Comparison of ENCODE assay signal across 8 cellular contexts in genomic region chr16:28879261-28879840, GRCh38. TPM values are rescaled to one million over a fixed set of nuclear protein-coding genes. Genes with fewer than 3 reads are reported as not detected.
DNase-seq lines count a peak whose midpoint lies in the region; ATAC-seq and TF ChIP-seq lines count a peak whose summit lies in the region.

No MANE protein-coding gene starts in this region.

- no peaks in the 10 kb centered on the region for H3K9me3 ChIP-seq in muscle layer of duodenum (ENCODE audit: control insufficient read depth in 1 of 2, low read length in 2 of 2)

- H3K27me3 ChIP-seq in BJ (ENCODE audit: control insufficient read depth, insufficient read depth, low read length): no peaks in the 10 kb centered on the region
- no peaks in the 10 kb centered on the region for H3K27me3 ChIP-seq in muscle layer of duodenum (ENCODE audit: low read depth, low read length)

- CTCF ChIA-PET in BJ (lab: Yijun Ruan, JAX): interaction anchor here (0.9 to 1.6 kb wide), 3 partner anchors 9 to 66 kb away, joined by 3 to 5 read pairs (median 5); no protein-coding TSS in a partner anchor

- no peaks in the 10 kb centered on the region for H3K36me3 ChIP-seq in BJ (ENCODE audit: control insufficient read depth, insufficient read depth, low read length)
- peaks cover 0 to 4% of the 10 kb centered on the region in 2 donors for H3K36me3 ChIP-seq in muscle layer of duodenum (ENCODE audit: control insufficient read depth in 1 of 2, insufficient read depth in 2 of 2, low read length in 2 of 2)

- peak overlapping the region; percentile 60 for H3K4me3 ChIP-seq in BJ (ENCODE audit: low read depth, low read length)
- H3K4me3 ChIP-seq in Jurkat, Clone E6-1 (ENCODE audit: low read length): peak overlapping the region; percentile 84
- peak overlapping the region; percentile 85 for H3K4me3 ChIP-seq in coronary artery
- H3K4me3 ChIP-seq in muscle layer of duodenum (ENCODE audit: low read depth in 1 of 2, low read length in 2 of 2): peak overlapping the region; percentile 74 to 86

- DNase-seq in BJ (ENCODE audit: low read depth) (no peak), coronary artery (ENCODE audit: low spot score) (no peak), NCI-H1930 (lab: John Stamatoyannopoulos, UW) (no peak), NCI-H1417 treated with DMSO at 0.1 percent for 48 hours (lab: John Stamatoyannopoulos, UW) (no peak)
- DNase-seq in Jurkat, Clone E6-1 (ENCODE audit: low read depth, low spot score): no peak
- no peak for DNase-seq in effector CD8-positive, alpha-beta T cell (lab: John Stamatoyannopoulos, UW)

- ATAC-seq in GM19438 (IDR thresholded peaks at IDR 0.05; ENCODE audit: low read depth, unreplicated experiment): peak; percentile 37

- H3K4me1 ChIP-seq in muscle layer of duodenum (ENCODE audit: control insufficient read depth in 1 of 2, insufficient read depth in 2 of 2, low read length in 2 of 2): peaks cover 0 to 12% of the 10 kb centered on the region in 2 donors

- POLR2A ChIA-PET in BJ (lab: Charles Lee): interaction anchor here (0.6 kb wide), 1 partner anchor 17 kb away, joined by 3 read pairs; no protein-coding TSS in a partner anchor

- H3K27ac ChIP-seq in coronary artery (peak overlapping the region in 1 of 2 donors; percentile 27), muscle layer of duodenum (ENCODE audit: low read length) (no peak overlapping the region)

- TF ChIP-seq CTCF in BJ (IDR thresholded peaks at IDR 0.05; ENCODE audit: insufficient read depth, low read depth, low read length) (no peak), coronary artery (IDR thresholded peaks at IDR 0.05) (no peak)

RNA-seq across cellular contexts. Expression of gene ATP2A1, which starts 1.1 kb away (rescaled TPM):
- polyA plus RNA-seq in BJ (2011; rRNA removed): 0.38 and 0.44 TPM in 2 replicates
- polyA minus RNA-seq in BJ (2011; rRNA and poly(A)+ RNA removed): 0.10 and 0.62 TPM in 2 replicates
- 5.8 TPM for polyA plus RNA-seq in Jurkat, Clone E6-1 (2012; ENCODE audit: insufficient read depth, insufficient read length)

RNA-seq across cellular contexts. Expression of gene SH2B1, which starts 15.7 kb away (rescaled TPM):
- 14.6 and 24.7 TPM in 2 replicates for polyA plus RNA-seq in BJ (2011; rRNA removed)
- polyA minus RNA-seq in BJ (2011; rRNA and poly(A)+ RNA removed): 21.4 and 21.8 TPM in 2 replicates
- 45.9 TPM for polyA plus RNA-seq in Jurkat, Clone E6-1 (2012; ENCODE audit: insufficient read depth, insufficient read length)

RNA-seq across cellular contexts. Expression of gene TUFM, which starts 33.2 kb away (rescaled TPM):
- 77.2 and 118 TPM in 2 replicates for polyA plus RNA-seq in BJ (2011; rRNA removed)
- polyA minus RNA-seq in BJ (2011; rRNA and poly(A)+ RNA removed): 34.4 and 40.9 TPM in 2 replicates
- polyA plus RNA-seq in Jurkat, Clone E6-1 (2012; ENCODE audit: insufficient read depth, insufficient read length): 418 TPM

RNA-seq across cellular contexts. Expression of gene RABEP2, which starts 45.7 kb away (rescaled TPM):
- polyA plus RNA-seq in BJ (2011; rRNA removed): 14.5 and 20.4 TPM in 2 replicates
- 4.7 and 5.6 TPM in 2 replicates for polyA minus RNA-seq in BJ (2011; rRNA and poly(A)+ RNA removed)
- 18.7 TPM for polyA plus RNA-seq in Jurkat, Clone E6-1 (2012; ENCODE audit: insufficient read depth, insufficient read length)

RNA-seq across cellular contexts. Expression of gene CD19, which starts 52.4 kb away (rescaled TPM):
- polyA plus RNA-seq in BJ (2011; rRNA removed): not detected in 2 replicates
- not detected in 2 replicates for polyA minus RNA-seq in BJ (2011; rRNA and poly(A)+ RNA removed)
- polyA plus RNA-seq in Jurkat, Clone E6-1 (2012; ENCODE audit: insufficient read depth, insufficient read length): not detected
